4 cellular contexts compared by ENCODE assay signal in the genomic region with DNA sequence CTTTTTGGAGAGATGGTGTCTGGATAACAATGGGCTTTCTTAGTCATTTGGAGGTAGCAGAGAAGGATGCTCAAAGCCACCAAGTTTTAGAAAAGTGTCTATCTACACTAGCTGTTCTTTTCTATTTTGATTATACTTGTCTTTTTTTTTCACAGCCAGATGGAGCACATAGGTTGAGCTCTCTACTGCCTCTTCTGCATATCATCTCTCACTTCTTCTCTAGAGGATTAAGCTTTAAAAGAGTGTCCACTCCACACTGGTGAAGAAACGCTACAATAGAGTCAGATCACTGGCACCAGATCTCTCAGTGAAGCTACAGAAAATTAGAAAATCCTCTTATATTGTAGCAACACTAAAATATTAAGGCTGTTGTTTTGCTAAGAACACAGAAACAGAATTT.
TF ChIP-seq lines count a peak whose summit lies in the region.

No MANE protein-coding gene starts in this region.

TF ChIP-seq in A549, 52 proteins besides CTCF, POLR2A, EP300 and RAD21:
- TF ChIP-seq HEYL (CRISPR knock-in tag; IDR thresholded peaks at IDR 0.05) (no peak), TFCP2L1 (CRISPR knock-in tag; IDR thresholded peaks at IDR 0.05) (no peak), POLR2AphosphoS2 (conservative IDR thresholded peaks at IDR 0.05; ENCODE audit: low read length) (no peak), NFE2L2 (conservative IDR thresholded peaks at IDR 0.05; ENCODE audit: low read length) (no peak), GATA3 (IDR thresholded peaks at IDR 0.05; ENCODE audit: borderline replicate concordance) (no peak), EHMT2 (IDR thresholded peaks at IDR 0.05; ENCODE audit: low read depth) (no peak), FOXS1 (CRISPR knock-in tag; IDR thresholded peaks at IDR 0.05) (no peak), RFX5 (IDR thresholded peaks at IDR 0.05) (no peak), HOXB13 (CRISPR knock-in tag; IDR thresholded peaks at IDR 0.05; ENCODE audit: low read depth) (no peak), MYC (IDR thresholded peaks at IDR 0.05; ENCODE audit: borderline replicate concordance, low read length) (no peak)
- TF ChIP-seq, protein P1, sequence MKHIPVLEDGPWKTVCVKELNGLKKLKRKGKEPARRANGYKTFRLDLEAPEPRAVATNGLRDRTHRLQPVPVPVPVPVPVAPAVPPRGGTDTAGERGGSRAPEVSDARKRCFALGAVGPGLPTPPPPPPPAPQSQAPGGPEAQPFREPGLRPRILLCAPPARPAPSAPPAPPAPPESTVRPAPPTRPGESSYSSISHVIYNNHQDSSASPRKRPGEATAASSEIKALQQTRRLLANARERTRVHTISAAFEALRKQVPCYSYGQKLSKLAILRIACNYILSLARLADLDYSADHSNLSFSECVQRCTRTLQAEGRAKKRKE (CRISPR knock-in tag; IDR thresholded peaks at IDR 0.05; ENCODE audit: low read depth) = no peak
- TF ChIP-seq, protein P2, sequence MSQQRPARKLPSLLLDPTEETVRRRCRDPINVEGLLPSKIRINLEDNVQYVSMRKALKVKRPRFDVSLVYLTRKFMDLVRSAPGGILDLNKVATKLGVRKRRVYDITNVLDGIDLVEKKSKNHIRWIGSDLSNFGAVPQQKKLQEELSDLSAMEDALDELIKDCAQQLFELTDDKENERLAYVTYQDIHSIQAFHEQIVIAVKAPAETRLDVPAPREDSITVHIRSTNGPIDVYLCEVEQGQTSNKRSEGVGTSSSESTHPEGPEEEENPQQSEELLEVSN (IDR thresholded peaks at IDR 0.05; ENCODE audit: borderline replicate concordance, low read depth) = no peak
TF ChIP-seq in A549: peak in this region for 0.

TF ChIP-seq in HCT116, 20 proteins besides CTCF, POLR2A, EP300 and RAD21:
- TF ChIP-seq CEBPB (IDR thresholded peaks at IDR 0.05; ENCODE audit: low read depth) = no peak
- TF ChIP-seq, protein P3, sequence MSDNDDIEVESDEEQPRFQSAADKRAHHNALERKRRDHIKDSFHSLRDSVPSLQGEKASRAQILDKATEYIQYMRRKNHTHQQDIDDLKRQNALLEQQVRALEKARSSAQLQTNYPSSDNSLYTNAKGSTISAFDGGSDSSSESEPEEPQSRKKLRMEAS (IDR thresholded peaks at IDR 0.05) = no peak
- TF ChIP-seq EGR1 (IDR thresholded peaks at IDR 0.05; ENCODE audit: low read depth) = no peak
- TF ChIP-seq SP1 (IDR thresholded peaks at IDR 0.05; ENCODE audit: low read depth) = no peak
- TF ChIP-seq ELF1 (IDR thresholded peaks at IDR 0.05; ENCODE audit: borderline replicate concordance, low read depth) = no peak
- TF ChIP-seq TCF7L2 (IDR thresholded peaks at IDR 0.05; ENCODE audit: borderline replicate concordance, extremely low read depth, insufficient read depth, insufficient read length) = no peak
- TF ChIP-seq JUND (IDR thresholded peaks at IDR 0.05) = no peak
- no peak for TF ChIP-seq YY1 (IDR thresholded peaks at IDR 0.05; ENCODE audit: extremely low read depth, insufficient replicate concordance, low read depth, low read length)
- no peak for TF ChIP-seq EZH2 (IDR thresholded peaks at IDR 0.05)
- TF ChIP-seq EZH2phosphoT487 (IDR thresholded peaks at IDR 0.05; ENCODE audit: borderline replicate concordance) = no peak
- no peak for TF ChIP-seq POLR2AphosphoS5 (IDR thresholded peaks at IDR 0.05; ENCODE audit: low read depth, low read length)
- TF ChIP-seq SIN3A (IDR thresholded peaks at IDR 0.05; ENCODE audit: low read depth) = no peak
- no peak for TF ChIP-seq ZNF274 (IDR thresholded peaks at IDR 0.05; ENCODE audit: low read depth, low read length)
TF ChIP-seq in HCT116: peak in this region for 0.

TF ChIP-seq in SK-N-SH, 30 proteins besides CTCF, POLR2A, EP300 and RAD21:
- TF ChIP-seq RFX5 (IDR thresholded peaks at IDR 0.05; ENCODE audit: low read length) (no peak), MXI1 (IDR thresholded peaks at IDR 0.05; ENCODE audit: low read depth, low read length) (no peak)

TF ChIP-seq in endothelial cell of umbilical vein, 7 proteins besides CTCF, POLR2A, EP300 and RAD21:
- TF ChIP-seq POLR2AphosphoS5 (IDR thresholded peaks at IDR 0.05; ENCODE audit: insufficient read depth, low read depth, low read length) (no peak), JUN (IDR thresholded peaks at IDR 0.05; ENCODE audit: borderline replicate concordance, insufficient read depth, insufficient read length, low read depth) (no peak), EZH2 (IDR thresholded peaks at IDR 0.05; ENCODE audit: borderline replicate concordance, low read depth, low read length, severe bottlenecking) (no peak), GATA2 (IDR thresholded peaks at IDR 0.05; ENCODE audit: insufficient read depth, insufficient read length, low read depth, low read length) (no peak)
